Comparison of ENCODE assay signal across 1 cellular context in genomic region chr1:22625262-22625925, GRCh38.
TF ChIP-seq lines count a peak whose summit lies in the region.

No MANE protein-coding gene starts in this region.

TF ChIP-seq in SK-N-SH, 30 proteins besides CTCF, POLR2A, EP300 and RAD21:
- TF ChIP-seq YY1 (IDR thresholded peaks at IDR 0.05; ENCODE audit: low read depth), result no peak
- peak; percentile 94 for TF ChIP-seq REST (IDR thresholded peaks at IDR 0.05; ENCODE audit: low read depth, low read length)
